Comparison of ENCODE assay signal across 8 cellular contexts in the genomic region with DNA sequence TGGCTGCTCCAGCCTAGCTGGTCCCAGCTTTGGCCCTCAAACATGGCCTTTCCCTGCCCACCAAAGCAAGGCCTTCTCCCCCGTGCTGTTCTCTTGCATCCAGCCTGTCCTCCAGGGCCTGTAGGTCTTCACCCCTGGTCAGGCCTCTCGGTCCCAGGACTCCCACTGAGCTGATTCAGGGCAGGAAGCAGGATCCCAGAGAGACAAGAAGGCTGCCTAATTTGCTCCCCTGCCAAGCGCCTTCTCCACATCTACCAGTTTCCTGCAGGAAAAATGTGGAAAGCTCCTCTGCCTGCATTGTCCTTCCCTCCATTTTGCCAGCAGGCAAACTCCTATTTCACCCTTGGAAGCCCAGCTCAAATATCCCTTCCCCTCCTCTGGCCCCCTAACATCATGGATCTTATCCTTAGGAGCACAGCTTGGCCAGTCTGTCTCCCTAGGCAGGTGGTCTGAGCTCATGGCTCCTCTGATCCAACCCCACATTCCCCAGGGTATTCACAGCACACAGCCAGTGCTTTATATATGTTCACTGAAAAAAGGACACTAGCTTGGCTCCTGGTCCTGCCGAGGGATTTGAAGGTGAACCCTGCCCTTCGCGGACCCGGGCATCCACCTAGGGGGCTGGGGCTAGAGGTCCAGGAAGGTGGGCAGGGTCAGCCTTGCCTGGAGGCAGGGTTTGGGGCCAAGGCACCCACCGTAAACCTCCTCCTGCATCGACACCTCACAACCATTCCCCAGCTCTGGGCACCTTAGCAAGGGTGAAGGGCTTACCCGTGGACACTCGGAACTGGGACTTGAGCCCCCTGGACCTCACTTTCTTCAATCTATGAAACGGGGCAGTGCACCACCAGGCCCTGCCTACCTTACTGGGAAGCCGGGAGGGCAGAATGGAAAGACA. TPM values are rescaled to one million over a fixed set of nuclear protein-coding genes. Genes with fewer than 3 reads are reported as not detected.
DNase-seq lines count a peak whose midpoint lies in the region; FAIRE-seq and TF ChIP-seq lines count a peak whose summit lies in the region.

No MANE protein-coding gene starts in this region.

- no peaks in the 10 kb centered on the region for H3K9me3 ChIP-seq in ES-I3 (ENCODE audit: control insufficient read depth, insufficient read depth, low read length)
- H3K9me3 ChIP-seq in PC-9 (ENCODE audit: insufficient read depth, low read depth): no peaks in the 10 kb centered on the region
- no peaks in the 10 kb centered on the region for H3K9me3 ChIP-seq in effector memory CD4-positive, alpha-beta T cell (ENCODE audit: control insufficient read depth, low read length)

- peak overlapping the region; percentile 96 to 100 (median 99) for H3K27ac Mint-ChIP-seq in nephron

- peaks cover 44% of the 10 kb centered on the region for H3K4me1 Mint-ChIP-seq in nephron

- peak overlapping the region; percentile 98 for H3K9ac ChIP-seq in ES-I3 (ENCODE audit: low read depth, low read length)

- H3K36me3 ChIP-seq in ES-I3 (ENCODE audit: insufficient read depth, low read length): peaks cover 15% of the 10 kb centered on the region
- peaks cover 29% of the 10 kb centered on the region for H3K36me3 ChIP-seq in PC-9 (ENCODE audit: low read depth)
- H3K36me3 ChIP-seq in effector memory CD4-positive, alpha-beta T cell (ENCODE audit: control insufficient read depth, insufficient read depth, low read length): peaks cover 4% of the 10 kb centered on the region

- peak overlapping the region; percentile 94 for H3K27ac ChIP-seq in PC-9
- H3K27ac ChIP-seq in effector memory CD4-positive, alpha-beta T cell (ENCODE audit: insufficient read depth, low read length, poor library complexity, severe bottlenecking): peak overlapping the region; percentile 96

- POLR2A ChIA-PET in PC-9 (lab: Charles Lee; ENCODE audit: unreplicated experiment): interaction anchor here (0.6 to 0.7 kb wide), 3 partner anchors 13 to 971 kb away, joined by 4 to 9 read pairs (median 6); no protein-coding TSS in a partner anchor

- no peaks in the 10 kb centered on the region for H3K9me3 Mint-ChIP-seq in nephron

- DNase-seq in PC-9: no peak
- no peak for DNase-seq in effector memory CD4-positive, alpha-beta T cell
- DNase-seq in NCI-H1092 (lab: John Stamatoyannopoulos, UW): no peak
- DNase-seq in hepatic stellate cell (ENCODE audit: low spot score): no peak
- no peak for DNase-seq in frontal cortex (ENCODE audit: low spot score in 2 of 2)
- DNase-seq in ACHN: no peak

- no TSS peak for BruUV-seq in PC-9 (replicated peaks; lab: Mats Ljungman, UMichigan)

- H3F3A ChIP-seq in PC-9 (ENCODE audit: insufficient read depth, low read depth): peaks cover 16% of the 10 kb centered on the region

- peaks cover 30% of the 10 kb centered on the region for H4K20me1 ChIP-seq in PC-9 (ENCODE audit: insufficient read depth)

- intact Hi-C loops in PC-9 (cut with micrococcal nuclease; ENCODE audit: unreplicated experiment): no loop called here

- no peaks in the 10 kb centered on the region for H3K9me2 ChIP-seq in PC-9 (ENCODE audit: insufficient read depth)

- peak overlapping the region; percentile 82 for H2AFZ ChIP-seq in PC-9

- H3K4me3 ChIP-seq in PC-9: peak overlapping the region; percentile 88
- H3K4me3 ChIP-seq in effector memory CD4-positive, alpha-beta T cell (ENCODE audit: insufficient read depth, low read depth, low read length, poor library complexity, severe bottlenecking): peak overlapping the region; percentile 83

- peak overlapping the region; percentile 93 to 97 (median 94) for H3K4me3 Mint-ChIP-seq in nephron

- peaks cover 22% of the 10 kb centered on the region; the same call in 1 of the 2 replicates for H3K4me1 ChIP-seq in ES-I3 (ENCODE audit: insufficient read depth, low read length)
- peaks cover 32% of the 10 kb centered on the region for H3K4me1 ChIP-seq in PC-9 (replicated peaks; ENCODE audit: insufficient read depth)
- peaks cover 33% of the 10 kb centered on the region for H3K4me1 ChIP-seq in effector memory CD4-positive, alpha-beta T cell (ENCODE audit: control insufficient read depth, insufficient read depth, low read length, poor library complexity, severe bottlenecking)

- no peak for TF ChIP-seq CTCF in PC-9 (conservative IDR thresholded peaks at IDR 0.05)
- TF ChIP-seq CTCF in nephron (IDR thresholded peaks at IDR 0.05; ENCODE audit: unreplicated experiment in 3 of 3): no peak

- peaks cover 33% of the 10 kb centered on the region for H3K36me3 Mint-ChIP-seq in nephron (ENCODE audit: low read depth)

- H3K27me3 ChIP-seq in PC-9 (ENCODE audit: insufficient read depth, low read depth): no peaks in the 10 kb centered on the region
- H3K27me3 ChIP-seq in effector memory CD4-positive, alpha-beta T cell (replicated peaks; ENCODE audit: control insufficient read depth, insufficient read depth, low read length, poor library complexity, severe bottlenecking): no peaks in the 10 kb centered on the region

- no peaks in the 10 kb centered on the region for H3K27me3 Mint-ChIP-seq in nephron (ENCODE audit: low read depth)

- no peak for FAIRE-seq in frontal cortex (lab: Jason Lieb, UNC)

- peaks cover 58% of the 10 kb centered on the region for H3K79me2 ChIP-seq in PC-9 (ENCODE audit: low read depth)

- in situ Hi-C loops in ACHN (cut with HindIII; ENCODE audit: low pct_ligation_motif_present, low pct_unique_long_range_greater_than_20kb, low sequenced_read_pairs): no loop called here

- peak overlapping the region; percentile 99 for H3K4me2 ChIP-seq in PC-9

- CTCF ChIA-PET in PC-9 (lab: Charles Lee): no interaction called here

RNA-seq across cellular contexts. Expression of a gene that starts 1.0 kb away (rescaled TPM):
- total RNA-seq in PC-9 (2021) (17.6 and 21.9 TPM in 2 replicates), frontal cortex (14.7 TPM)

RNA-seq across cellular contexts. Expression of a gene that starts 1.3 kb away (rescaled TPM):
- total RNA-seq in PC-9 (2021) (136 and 200 TPM in 2 replicates), frontal cortex (205 TPM)

RNA-seq across cellular contexts. Expression of a gene that starts 39.6 kb away (rescaled TPM):
- total RNA-seq in PC-9 (2021) (15.2 and 16.6 TPM in 2 replicates), frontal cortex (2.9 TPM)

RNA-seq across cellular contexts. Expression of a gene that starts 48.7 kb away (rescaled TPM):
- total RNA-seq in PC-9 (2021) (not detected in 2 replicates), frontal cortex (2.0 TPM)
